ENCODE assay signal across 9 cellular contexts in genomic region chr19:56405062-56405461, GRCh38. TPM values are rescaled to one million over a fixed set of nuclear protein-coding genes. Genes with fewer than 3 reads are reported as not detected.
A peak's percentile ranks its signal among the peaks of the same experiment; 100 is the strongest.
DNase-seq lines count a peak whose midpoint lies in the region; ATAC-seq and TF ChIP-seq lines count a peak whose summit lies in the region.
"Had no signal": no experiment of that assay in that cellular context is flagged by ENCODE, and none has a peak within 500 bp of the region (broad histone marks: within the 10 kb centered on the region; RNA-seq: fewer than 3 reads in every experiment).

No MANE protein-coding gene starts in this region.

- in situ Hi-C loops in mammary epithelial cell (cut with MboI; ENCODE audit: low sequenced_read_pairs in 2 of 2): no loop called here

- peak overlapping the region; percentile 83 for H3K4me2 ChIP-seq in BLaER1
- peak overlapping the region; percentile 98 for H3K4me2 ChIP-seq in Karpas-422 (ENCODE audit: low read depth, low read length, poor library complexity, severe bottlenecking)
- H3K4me2 ChIP-seq in mammary epithelial cell (ENCODE audit: insufficient read depth, low read depth, low read length): peak overlapping the region; percentile 79

- peaks cover 64% of the 10 kb centered on the region for H3K36me3 ChIP-seq in BLaER1
- H3K36me3 ChIP-seq in Karpas-422 (ENCODE audit: insufficient read depth, low read length): peaks cover 38% of the 10 kb centered on the region
- peaks cover 2% of the 10 kb centered on the region for H3K36me3 ChIP-seq in mammary epithelial cell (ENCODE audit: insufficient read depth, low read length)
- H3K36me3 ChIP-seq in naive thymus-derived CD4-positive, alpha-beta T cell (ENCODE audit: control insufficient read depth in 2 of 3, insufficient read depth in 3 of 3, low read length in 3 of 3): peaks cover 22 to 40% (median 22%) of the 10 kb centered on the region in 3 experiments
- H3K36me3 ChIP-seq in tibial artery: peaks cover 35 to 52% (median 39%) of the 10 kb centered on the region in 3 donors

- POLR2A ChIA-PET in naive thymus-derived CD4-positive, alpha-beta T cell (lab: Charles Lee): no interaction called here

- 63% methylated on average over 4 of the region's 4 CpGs for WGBS in mammary epithelial cell (ENCODE audit: low coverage, missing lambda C conversion rate)

- TF ChIP-seq CTCF in mammary epithelial cell (conservative IDR thresholded peaks at IDR 0.05 in 1 of 2, IDR thresholded peaks at IDR 0.05 in 1 of 2; ENCODE audit: extremely low read depth in 1 of 2, insufficient read depth in 1 of 2, low read depth in 1 of 2, low read length in 2 of 2) (no peak), tibial artery (IDR thresholded peaks at IDR 0.05) (no peak)

- H3K79me2 ChIP-seq in Karpas-422 (ENCODE audit: low read length): peaks cover 19% of the 10 kb centered on the region
- peaks cover 5% of the 10 kb centered on the region for H3K79me2 ChIP-seq in mammary epithelial cell (ENCODE audit: insufficient read depth, low read length)

- peak overlapping the region in 7 of 9 donors; percentile 3 to 98 (median 95) for H3K27ac Mint-ChIP-seq in naive thymus-derived CD4-positive, alpha-beta T cell

- peaks cover 39 to 81% (median 71%) of the 10 kb centered on the region in 5 donors for H3K36me3 Mint-ChIP-seq in naive thymus-derived CD4-positive, alpha-beta T cell

- no peaks in the 10 kb centered on the region for H4K20me1 ChIP-seq in BLaER1
- no peaks in the 10 kb centered on the region for H4K20me1 ChIP-seq in Karpas-422 (ENCODE audit: insufficient read depth, low read depth, low read length)
- no peaks in the 10 kb centered on the region for H4K20me1 ChIP-seq in mammary epithelial cell (ENCODE audit: insufficient read depth, low read length)

- peak overlapping the region; percentile 85; the same call in 1 of the 2 replicates for H2AFZ ChIP-seq in Karpas-422 (ENCODE audit: low read length)
- H2AFZ ChIP-seq in mammary epithelial cell (ENCODE audit: low read depth, low read length): peak overlapping the region; percentile 97

- H3K9me3 Mint-ChIP-seq in naive thymus-derived CD4-positive, alpha-beta T cell: peaks cover 32 to 96% (median 63%) of the 10 kb centered on the region in 11 donors

- BruUV-seq in mammary epithelial cell (replicated peaks; lab: Mats Ljungman, UMichigan): no TSS peak

- peaks cover 17% of the 10 kb centered on the region for H3K4me1 ChIP-seq in BLaER1
- peaks cover 18% of the 10 kb centered on the region for H3K4me1 ChIP-seq in Karpas-422 (ENCODE audit: low read length)
- H3K4me1 ChIP-seq in mammary epithelial cell (ENCODE audit: insufficient read depth, low read length): peaks cover 7% of the 10 kb centered on the region
- peaks cover 8 to 16% of the 10 kb centered on the region in 2 donors for H3K4me1 ChIP-seq in naive thymus-derived CD4-positive, alpha-beta T cell (ENCODE audit: control insufficient read depth in 2 of 2, insufficient read depth in 2 of 2, low read length in 2 of 2)
- peaks cover 0 to 15% (median 9%) of the 10 kb centered on the region in 4 donors for H3K4me1 ChIP-seq in tibial artery

- H3K4me3 Mint-ChIP-seq in naive thymus-derived CD4-positive, alpha-beta T cell: peak overlapping the region; percentile 87 to 98 (median 94)

- CTCF ChIA-PET in mammary epithelial cell (lab: Charles Lee; ENCODE audit: low non-redundant PET): no interaction called here
- CTCF ChIA-PET in naive thymus-derived CD4-positive, alpha-beta T cell (lab: Charles Lee): no interaction called here

- intact Hi-C loops in mammary epithelial cell (cut with micrococcal nuclease) (loop anchor here (10.0 kb wide), 1 partner anchor 130 kb away; the partner anchor contains the start of gene ZFP28), tibial artery (cut with DNase I; ENCODE audit: low total_unique reads) (loop anchor here (5.0 kb wide), 1 partner anchor 1787 kb away; no protein-coding TSS in a partner anchor)
- intact Hi-C loops in naive thymus-derived CD4-positive, alpha-beta T cell (cut with micrococcal nuclease): loop anchor here in 1 of 2 donors (2.0 to 10.0 kb wide), 3 partner anchors 90 to 950 kb away; partner anchors contain the start of genes ZNF304, ZNF444 and ZSCAN5A

- dilution Hi-C loops in mammary epithelial cell (cut with HindIII; ENCODE audit: low sequenced_read_pairs): no loop called here

- no peaks in the 10 kb centered on the region for H3K27me3 ChIP-seq in BLaER1
- H3K27me3 ChIP-seq in Karpas-422 (ENCODE audit: low read length): no peaks in the 10 kb centered on the region
- no peaks in the 10 kb centered on the region for H3K27me3 ChIP-seq in mammary epithelial cell (ENCODE audit: insufficient read depth, low read length)
- no peaks in the 10 kb centered on the region for H3K27me3 ChIP-seq in naive thymus-derived CD4-positive, alpha-beta T cell (ENCODE audit: control insufficient read depth in 2 of 2, insufficient read depth in 2 of 2, low read length in 2 of 2)
- no peaks in the 10 kb centered on the region for H3K27me3 ChIP-seq in tibial artery

- no peaks in the 10 kb centered on the region for H3K9me2 ChIP-seq in Karpas-422 (replicated peaks; ENCODE audit: insufficient read depth, low read length)

- no peak for ATAC-seq in naive thymus-derived CD4-positive, alpha-beta T cell
- ATAC-seq in HG02885 (IDR thresholded peaks at IDR 0.05; ENCODE audit: poor library complexity, unreplicated experiment): no peak
- no peak for ATAC-seq in GM21529 (IDR thresholded peaks at IDR 0.05; ENCODE audit: unreplicated experiment)

- no peaks in the 10 kb centered on the region for H3K27me3 Mint-ChIP-seq in naive thymus-derived CD4-positive, alpha-beta T cell

- H3K9me3 ChIP-seq in BLaER1 (peaks cover 77% of the 10 kb centered on the region), Karpas-422 (ENCODE audit: low read length) (peaks cover 57% of the 10 kb centered on the region), mammary epithelial cell (replicated peaks; ENCODE audit: insufficient read depth, low read length) (peaks cover 19% of the 10 kb centered on the region), tibial artery (peaks cover 5 to 55% (median 20%) of the 10 kb centered on the region in 3 donors)
- peaks cover 5 to 37% (median 18%) of the 10 kb centered on the region in 3 experiments for H3K9me3 ChIP-seq in naive thymus-derived CD4-positive, alpha-beta T cell (ENCODE audit: control insufficient read depth in 2 of 3, low read length in 3 of 3)

- H3K27ac ChIP-seq in BLaER1: no peak overlapping the region
- H3K27ac ChIP-seq in Karpas-422 (ENCODE audit: low read length): no peak overlapping the region
- no peak overlapping the region for H3K27ac ChIP-seq in mammary epithelial cell (ENCODE audit: insufficient read depth, low read depth, low read length)
- H3K27ac ChIP-seq in naive thymus-derived CD4-positive, alpha-beta T cell (ENCODE audit: low read depth, low read length): no peak overlapping the region
- H3K27ac ChIP-seq in tibial artery: no peak overlapping the region

- H3K4me3 ChIP-seq in BLaER1: peak overlapping the region; percentile 79
- peak overlapping the region; percentile 79 for H3K4me3 ChIP-seq in Karpas-422 (ENCODE audit: low read length)
- H3K4me3 ChIP-seq in mammary epithelial cell (replicated peaks in 1 of 3; ENCODE audit: insufficient read depth in 1 of 3, low read depth in 2 of 3, low read length in 3 of 3): peak overlapping the region in 1 of 3 experiments; percentile 64
- peak overlapping the region; percentile 86 for H3K4me3 ChIP-seq in naive thymus-derived CD4-positive, alpha-beta T cell (ENCODE audit: low read length)
- H3K4me3 ChIP-seq in tibial artery: peak overlapping the region in 1 of 2 donors; percentile 70

- peaks cover 19 to 37% (median 30%) of the 10 kb centered on the region in 7 donors for H3K4me1 Mint-ChIP-seq in naive thymus-derived CD4-positive, alpha-beta T cell

- DNase-seq in Karpas-422 (no peak), mammary epithelial cell (no peak), tibial artery (no peak), inferior parietal cortex (ENCODE audit: extremely low spot score) (no peak)
- no peak for DNase-seq in naive thymus-derived CD4-positive, alpha-beta T cell
- DNase-seq: activated CD8-positive, alpha-beta memory T cell treated with anti-CD3 and anti-CD28 coated beads, Interleukin-2, amount 50 U/mL, for 48 hours had no signal

- H3K9ac ChIP-seq in BLaER1 (peak overlapping the region; percentile 95), Karpas-422 (ENCODE audit: low read length) (peak overlapping the region; percentile 82; the same call in 1 of the 2 replicates), mammary epithelial cell (ENCODE audit: insufficient read depth, low read length) (no peak overlapping the region)

RNA-seq across cellular contexts. Expression of gene ZNF583, which starts 0.9 kb away (rescaled TPM):
- 4.9 and 6.7 TPM in 2 replicates for total RNA-seq in Karpas-422 (2014; rRNA removed; shearing (Covaris generic); ENCODE audit: low replicate concordance)
- 1 to 10 TPM; 4.7 to 5.5 TPM for total RNA-seq in mammary epithelial cell
- 0.85 TPM for polyA plus RNA-seq in mammary epithelial cell
- polyA minus RNA-seq in mammary epithelial cell: 2.5 TPM
- 10 to 100 TPM in 2 of 5 experiments, 1 to 10 TPM in 3; 2.4 to 14.3 (median 3.1) TPM for total RNA-seq in naive thymus-derived CD4-positive, alpha-beta T cell
- 10 to 100 TPM; 16.3 to 20.1 TPM for polyA plus RNA-seq in naive thymus-derived CD4-positive, alpha-beta T cell

RNA-seq across cellular contexts. Expression of gene ZNF582, which starts 11.7 kb away (rescaled TPM):
- total RNA-seq in Karpas-422 (2014; rRNA removed; shearing (Covaris generic); ENCODE audit: low replicate concordance): 2.6 and 3.4 TPM in 2 replicates
- total RNA-seq in mammary epithelial cell: 1 to 10 TPM; 2.4 to 2.8 TPM
- 1.9 TPM for polyA plus RNA-seq in mammary epithelial cell
- not detected for polyA minus RNA-seq in mammary epithelial cell
- total RNA-seq in naive thymus-derived CD4-positive, alpha-beta T cell: 1 to 10 TPM; 1.7 to 7.6 (median 3.3) TPM
- polyA plus RNA-seq in naive thymus-derived CD4-positive, alpha-beta T cell: 1 to 10 TPM; 5.7 to 5.8 TPM
